In genomic region chr17:45231481-45232116, GRCh38 we compare ENCODE assay signal across 2 cellular contexts.
TF ChIP-seq lines count a peak whose summit lies in the region.

No MANE protein-coding gene starts in this region.

TF ChIP-seq in HEK293, 187 proteins besides CTCF, POLR2A, EP300 and RAD21:
- TF ChIP-seq ZNF76 (tag by site-specific recombination; IDR thresholded peaks at IDR 0.05; ENCODE audit: borderline replicate concordance, low read depth) (no peak), AEBP2 (tag by site-specific recombination; IDR thresholded peaks at IDR 0.05; ENCODE audit: borderline replicate concordance) (no peak), ZNF654 (tag by site-specific recombination; IDR thresholded peaks at IDR 0.05; ENCODE audit: low read depth) (0 out of 2 replicates have a peak, but pooled peaks have one; percentile 3), ZNF48 (tag by site-specific recombination; IDR thresholded peaks at IDR 0.05) (no peak), SP2 (tag by site-specific recombination; IDR thresholded peaks at IDR 0.05) (peak; percentile 24; the same call in 1 of the 2 replicates), ZBTB10 (tag by site-specific recombination; IDR thresholded peaks at IDR 0.05) (no peak)

TF ChIP-seq in HepG2, 621 proteins besides CTCF, POLR2A, EP300 and RAD21 (continues in another document):
- TF ChIP-seq TRAFD1 (CRISPR knock-in tag; IDR thresholded peaks at IDR 0.05; ENCODE audit: borderline replicate concordance) (peak; percentile 44; the same call in 1 of the 2 replicates), POLR2AphosphoS2 (IDR thresholded peaks at IDR 0.05; ENCODE audit: low read depth, low read length) (no peak), THRA (CRISPR knock-in tag; IDR thresholded peaks at IDR 0.05; ENCODE audit: borderline replicate concordance) (no peak), KLF16 (CRISPR knock-in tag; IDR thresholded peaks at IDR 0.05) (0 out of 4 replicates have a peak, but pooled peaks of 1 of the 2 experiments have one; percentile 37), ZNF251 (CRISPR knock-in tag; IDR thresholded peaks at IDR 0.05) (0 out of 2 replicates have a peak, but pooled peaks have one; percentile 64), SALL1 (CRISPR knock-in tag; IDR thresholded peaks at IDR 0.05) (peak; percentile 26; the same call in 1 of the 2 replicates), PITX1 (CRISPR knock-in tag; IDR thresholded peaks at IDR 0.05) (peak; percentile 13; the same call in 1 of the 2 replicates), RFXANK (CRISPR knock-in tag; IDR thresholded peaks at IDR 0.05) (0 out of 2 replicates have a peak, but pooled peaks have one; percentile 44), SOX13 (IDR thresholded peaks at IDR 0.05) (no peak), SOX13 (CRISPR knock-in tag; conservative IDR thresholded peaks at IDR 0.05 in 1 of 2, IDR thresholded peaks at IDR 0.05 in 1 of 2) (0 out of 4 replicates have a peak, but pooled peaks of 1 of the 2 experiments have one; percentile 18), E2F2 (CRISPR knock-in tag; IDR thresholded peaks at IDR 0.05; ENCODE audit: borderline replicate concordance) (0 out of 2 replicates have a peak, but pooled peaks have one; percentile 34), PREB (CRISPR knock-in tag; IDR thresholded peaks at IDR 0.05) (0 out of 2 replicates have a peak, but pooled peaks have one; percentile 48), ZKSCAN8 (CRISPR knock-in tag; IDR thresholded peaks at IDR 0.05; ENCODE audit: borderline replicate concordance) (no peak), ZNF704 (CRISPR knock-in tag; IDR thresholded peaks at IDR 0.05; ENCODE audit: borderline replicate concordance) (0 out of 2 replicates have a peak, but pooled peaks have one; percentile 51), ZNF740 (CRISPR knock-in tag; IDR thresholded peaks at IDR 0.05) (peak; percentile 58; the same call in 1 of the 2 replicates), ZSCAN20 (CRISPR knock-in tag; IDR thresholded peaks at IDR 0.05; ENCODE audit: borderline replicate concordance) (peak; percentile 48; the same call in 1 of the 2 replicates), THAP11 (CRISPR knock-in tag; IDR thresholded peaks at IDR 0.05) (peak; percentile 37; the same call in 1 of the 2 replicates), MXD1 (CRISPR knock-in tag; IDR thresholded peaks at IDR 0.05) (peak; percentile 77; the same call in 1 of the 2 replicates), KAT8 (CRISPR knock-in tag; IDR thresholded peaks at IDR 0.05) (peak; percentile 40; the same call in 1 of the 2 replicates), FOXJ3 (CRISPR knock-in tag; IDR thresholded peaks at IDR 0.05; ENCODE audit: borderline replicate concordance) (no peak), SMAD1 (CRISPR knock-in tag; IDR thresholded peaks at IDR 0.05; ENCODE audit: borderline replicate concordance, low read depth) (peak; percentile 82; the same call in 1 of the 2 replicates), ZFX (CRISPR knock-in tag; IDR thresholded peaks at IDR 0.05; ENCODE audit: low read depth) (peak; percentile 51; the same call in 1 of the 2 replicates), ARID3A (IDR thresholded peaks at IDR 0.05; ENCODE audit: low read depth, low read length) (no peak), ELK4 (CRISPR knock-in tag; IDR thresholded peaks at IDR 0.05; ENCODE audit: borderline replicate concordance) (no peak), SKI (IDR thresholded peaks at IDR 0.05; ENCODE audit: partially characterized antibody) (no peak), HNRNPL (IDR thresholded peaks at IDR 0.05; ENCODE audit: low read depth, low read length) (peak; percentile 75; the same call in 1 of the 2 replicates), LCORL (IDR thresholded peaks at IDR 0.05) (no peak), LCORL (CRISPR knock-in tag; IDR thresholded peaks at IDR 0.05) (peak; percentile 56; the same call in 1 of the 2 replicates), GMEB1 (CRISPR knock-in tag; IDR thresholded peaks at IDR 0.05; ENCODE audit: borderline replicate concordance) (no peak), UBTF (CRISPR knock-in tag; IDR thresholded peaks at IDR 0.05) (peak; percentile 66; the same call in 1 of the 2 replicates), MAFF (IDR thresholded peaks at IDR 0.05; ENCODE audit: low read depth, low read length) (no peak), ZNF460 (CRISPR knock-in tag; IDR thresholded peaks at IDR 0.05; ENCODE audit: borderline replicate concordance) (peak; percentile 77; the same call in 1 of the 2 replicates), ADNP (CRISPR knock-in tag; IDR thresholded peaks at IDR 0.05) (peak; percentile 50; the same call in 1 of the 2 replicates), HMGXB4 (CRISPR knock-in tag; IDR thresholded peaks at IDR 0.05; ENCODE audit: borderline replicate concordance in 1 of 2, low read depth in 1 of 2) (peak; percentile 79 to 89)
